In genomic region chrX:71095555-71095970, GRCh38 we compare ENCODE assay signal across 8 cellular contexts. TPM values are rescaled to one million over a fixed set of nuclear protein-coding genes. Genes with fewer than 3 reads are reported as not detected.
DNase-seq lines count a peak whose midpoint lies in the region; ATAC-seq and TF ChIP-seq lines count a peak whose summit lies in the region.

Gene FOXO4, plus strand, starts transcription at chrX:71095851. Its CDS starts 678 bp downstream, at chrX:71096529.

- POLR2A ChIA-PET in activated CD4-positive, alpha-beta memory T cell treated with anti-CD3 and anti-CD28 coated beads for 36 hours (lab: Charles Lee): interaction anchor here (0.9 to 1.1 kb wide), 2 partner anchors 9 to 22 kb away, joined by 3 to 6 read pairs; partner anchors contain the start of gene MED12

- H3K9ac ChIP-seq in duodenal mucosa (ENCODE audit: low read depth in 1 of 2, low read length in 2 of 2): peak within 1 kb of the TSS; percentile 66 to 68

- DNase-seq in C1 segment of cervical spinal cord (lab: John Stamatoyannopoulos, UW) (peak; percentile 37 to 87 (median 76)), NCI-H82 (lab: John Stamatoyannopoulos, UW) (peak; percentile 95), lung (ENCODE audit: low spot score) (peak; percentile 91)
- DNase-seq in activated CD4-positive, alpha-beta memory T cell treated with anti-CD3 and anti-CD28 coated beads for 36 hours: peak; percentile 92
- peak; percentile 70 to 85 (median 82) for DNase-seq in stimulated activated CD4-positive, alpha-beta T cell treated with anti-CD3 and anti-CD28 coated beads, TNF-alpha, amount 100 ng/mL, for 24 hours (ENCODE audit: low read depth in 3 of 3)

- no peaks in the 10 kb centered on the region for H3K27me3 ChIP-seq in duodenal mucosa (ENCODE audit: control insufficient read depth in 1 of 2, insufficient read depth in 2 of 2, low read length in 2 of 2)
- no peaks in the 10 kb centered on the region for H3K27me3 ChIP-seq in lung (ENCODE audit: control insufficient read depth, insufficient read depth)

- peak within 1 kb of the TSS; percentile 85 for H3K27ac Mint-ChIP-seq in activated CD4-positive, alpha-beta memory T cell treated with anti-CD3 and anti-CD28 coated beads for 36 hours

- CTCF ChIA-PET in activated CD4-positive, alpha-beta memory T cell treated with anti-CD3 and anti-CD28 coated beads for 36 hours (lab: Charles Lee): interaction anchor here (0.6 to 1.2 kb wide), 2 partner anchors 33 to 485 kb away, joined by 3 to 6 read pairs; no protein-coding TSS in a partner anchor

- H3K9me3 ChIP-seq in duodenal mucosa (ENCODE audit: control insufficient read depth in 1 of 2, low read length in 2 of 2) (no peaks in the 10 kb centered on the region), lung (ENCODE audit: control insufficient read depth in 2 of 2, insufficient read depth in 1 of 2, low read length in 1 of 2) (peaks cover 0 to 1% of the 10 kb centered on the region in 2 donors)

- TF ChIP-seq CTCF in lung (IDR thresholded peaks at IDR 0.05; ENCODE audit: control extremely low read depth, extremely low read depth): no peak

- H3K4me1 ChIP-seq in duodenal mucosa (ENCODE audit: control insufficient read depth in 1 of 2, insufficient read depth in 2 of 2, low read length in 2 of 2): peaks cover 10 to 21% of the 10 kb centered on the region in 2 donors
- no peaks in the 10 kb centered on the region for H3K4me1 ChIP-seq in lung (ENCODE audit: control insufficient read depth in 2 of 2, insufficient read depth in 2 of 2, low read length in 2 of 2)

- H3K9me3 Mint-ChIP-seq in activated CD4-positive, alpha-beta memory T cell treated with anti-CD3 and anti-CD28 coated beads for 36 hours: no peaks in the 10 kb centered on the region

- ATAC-seq in GM19397 (IDR thresholded peaks at IDR 0.05; ENCODE audit: unreplicated experiment) (peak; percentile 94), HG03571 (IDR thresholded peaks at IDR 0.05; ENCODE audit: unreplicated experiment) (peak; percentile 91), lung (ENCODE audit: insufficient read depth, low FRiP score) (peak; percentile 84)

- H3K27ac ChIP-seq in duodenal mucosa (ENCODE audit: low read depth, low read length): no peak within 1 kb of the TSS
- peak within 1 kb of the TSS; percentile 59 to 81 for H3K27ac ChIP-seq in lung (ENCODE audit: low read depth in 1 of 2, low read length in 1 of 2)

- intact Hi-C loops in activated CD4-positive, alpha-beta memory T cell treated with anti-CD3 and anti-CD28 coated beads for 36 hours (cut with micrococcal nuclease): loop anchor here (1.0 to 5.0 kb wide), 3 partner anchors 15 to 272 kb away; partner anchors contain the start of genes IL2RG, MED12 and TAF1

- no peaks in the 10 kb centered on the region for H3K36me3 Mint-ChIP-seq in activated CD4-positive, alpha-beta memory T cell treated with anti-CD3 and anti-CD28 coated beads for 36 hours

- peaks cover 23% of the 10 kb centered on the region for H3K4me1 Mint-ChIP-seq in activated CD4-positive, alpha-beta memory T cell treated with anti-CD3 and anti-CD28 coated beads for 36 hours (ENCODE audit: low read depth)

- 1 to 11% methylated on average over 28 of the region's 28 CpGs for WGBS in lung, 2 donors

- H3K36me3 ChIP-seq in duodenal mucosa (ENCODE audit: control insufficient read depth in 1 of 2, insufficient read depth in 2 of 2, low read length in 2 of 2): no peaks in the 10 kb centered on the region
- H3K36me3 ChIP-seq in lung (ENCODE audit: control insufficient read depth in 2 of 2, insufficient read depth in 2 of 2, low read length in 2 of 2): no peaks in the 10 kb centered on the region

- H3K4me3 ChIP-seq in duodenal mucosa (ENCODE audit: low read depth in 1 of 2, low read length in 2 of 2) (peak within 1 kb of the TSS; percentile 84 to 86), lung (peak within 1 kb of the TSS; percentile 58)

- H3K27me3 Mint-ChIP-seq in activated CD4-positive, alpha-beta memory T cell treated with anti-CD3 and anti-CD28 coated beads for 36 hours: no peaks in the 10 kb centered on the region

- H3K4me3 Mint-ChIP-seq in activated CD4-positive, alpha-beta memory T cell treated with anti-CD3 and anti-CD28 coated beads for 36 hours: peak within 1 kb of the TSS; percentile 84

RNA-seq across cellular contexts. Expression of gene FOXO4, which starts in this region (rescaled TPM):
- 10 to 100 TPM in 1 of 2 experiments, 1 to 10 TPM in 1; 8.7 to 10.7 TPM for total RNA-seq in activated CD4-positive, alpha-beta memory T cell treated with anti-CD3 and anti-CD28 coated beads for 36 hours
- 10 to 100 TPM; 13.9 to 16.3 TPM for total RNA-seq in lung
- polyA plus RNA-seq in lung: 10 to 100 TPM in 1 of 2 donors, 1 to 10 TPM in 1; 9.4 to 10.8 TPM
